In the genomic region with DNA sequence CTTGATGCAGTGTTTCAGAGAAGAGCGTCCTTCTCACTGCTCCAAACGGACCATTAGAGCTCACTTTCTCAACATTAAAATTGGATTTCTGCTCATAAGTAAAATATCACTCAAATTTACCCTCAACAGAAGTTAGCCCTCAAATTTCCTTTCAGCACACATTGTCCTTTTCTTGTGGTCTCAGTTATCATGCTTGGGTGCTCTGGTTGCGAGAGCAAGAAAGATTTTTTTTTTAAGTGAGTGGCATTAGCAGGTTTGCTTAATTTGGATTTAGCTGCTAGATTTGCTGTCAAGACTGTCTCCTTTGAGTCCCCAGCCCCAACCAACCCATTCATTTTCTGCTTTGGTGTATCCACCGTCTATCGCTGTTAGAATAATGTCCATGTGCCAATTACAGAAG, we compare ENCODE assay signal across 32 cellular contexts. TPM values are rescaled to one million over a fixed set of nuclear protein-coding genes. Genes with fewer than 3 reads are reported as not detected.
"Had no signal": no experiment of that assay in that cellular context is flagged by ENCODE, and none has a peak within 500 bp of the region (broad histone marks: within the 10 kb centered on the region; RNA-seq: fewer than 3 reads in every experiment).

No MANE protein-coding gene starts in this region.

- H2AFZ ChIP-seq: parathyroid adenoma had no signal

- H3K4me2 ChIP-seq: smooth muscle cell had no signal

- H3K79me2 ChIP-seq: parathyroid adenoma had no signal

- DNase-seq: activated CD4-positive, alpha-beta memory T cell treated with anti-CD3 and anti-CD28 coated beads for 36 hours; activated CD4-positive, alpha-beta T cell treated with anti-CD3 and anti-CD28 coated beads, Interleukin-2, amount 10 ng/mL, durations not matched to agents 24 days and 14 days; activated CD4-positive, CD25-positive, alpha-beta regulatory T cell treated with anti-CD3 and anti-CD28 coated beads, Interleukin-2, amount 50 U/mL, for 72 hours; activated CD8-positive, alpha-beta memory T cell treated with anti-CD3 and anti-CD28 coated beads, Interleukin-2, amount 50 U/mL, for 48 hours; activated gamma-delta T cell treated with Interleukin-2 at 50 U/mL for 16 hours; activated naive CD4-positive, alpha-beta T cell treated with anti-CD3 and anti-CD28 coated beads, Interleukin-2, amount 50 U/mL, for 16 hours; activated naive CD8-positive, alpha-beta T cell treated with anti-CD3 and anti-CD28 coated beads, Interleukin-2, amount 50 U/mL, for 24 hours; activated T-cell treated with anti-CD3 and anti-CD28 coated beads, Interleukin-2, amount 50 U/mL, for 4 hours; amygdala; caudate nucleus; cortex of kidney; foreskin fibroblast; hippocampal formation; left cardiac atrium; left ventricle myocardium superior; occipital lobe; psoas muscle; stimulated activated CD4-positive, alpha-beta T cell treated with anti-CD3 and anti-CD28 coated beads, Interleukin-1b, Interleukin-23, amount 100 ng/mL, for 48 hours; stimulated activated CD4-positive, alpha-beta T cell treated with anti-CD3 and anti-CD28 coated beads, Interleukin-4, amount 100 ng/mL, for 4 hours; stimulated activated CD8-positive, alpha-beta memory T cell treated with anti-CD3 and anti-CD28 coated beads, Interleukin-4, amount 100 ng/mL, for 48 hours; stimulated activated naive CD4-positive, alpha-beta T cell treated with Interleukin-2 at 50 U/mL for 16 hours; T1000; WERI-Rb-1 had no signal

- H3K27ac Mint-ChIP-seq: activated CD4-positive, alpha-beta memory T cell treated with anti-CD3 and anti-CD28 coated beads for 36 hours; activated CD4-positive, alpha-beta T cell treated with anti-CD3 and anti-CD28 coated beads, Interleukin-2, amount 10 ng/mL, durations not matched to agents 24 days and 14 days; activated naive CD8-positive, alpha-beta T cell treated with anti-CD3 and anti-CD28 coated beads, Interleukin-2, amount 50 U/mL, for 24 hours; activated T-helper 17 cell treated with anti-CD3 and anti-CD28 coated beads, Interleukin-2, amount 50 U/mL, for 72 hours; T-helper 1 cell treated with Interleukin-12 subunit alpha and Interleukin-12 subunit beta and Interleukin-4 antibody, amounts not matched to agents 30 μg/mL and 1 μg/mL, for 36 hours had no signal

- H3K4me3 Mint-ChIP-seq: activated CD4-positive, alpha-beta memory T cell treated with anti-CD3 and anti-CD28 coated beads for 36 hours; activated CD4-positive, alpha-beta T cell treated with anti-CD3 and anti-CD28 coated beads, Interleukin-2, amount 10 ng/mL, durations not matched to agents 24 days and 14 days; activated naive CD8-positive, alpha-beta T cell treated with anti-CD3 and anti-CD28 coated beads, Interleukin-2, amount 50 U/mL, for 24 hours; activated T-cell treated with anti-CD3 and anti-CD28 coated beads, Interleukin-2, amount 50 U/mL, for 4 hours; activated T-helper 17 cell treated with anti-CD3 and anti-CD28 coated beads, Interleukin-2, amount 50 U/mL, for 72 hours; T-helper 1 cell treated with Interleukin-12 subunit alpha and Interleukin-12 subunit beta and Interleukin-4 antibody, amounts not matched to agents 30 μg/mL and 1 μg/mL, for 36 hours had no signal

- H3K27ac ChIP-seq: parathyroid adenoma, psoas muscle, right atrium auricular region, tibial nerve, WERI-Rb-1 had no signal

- H3K36me3 Mint-ChIP-seq: activated CD4-positive, alpha-beta memory T cell treated with anti-CD3 and anti-CD28 coated beads for 36 hours had no signal

- H3K36me3 ChIP-seq: right atrium auricular region, WERI-Rb-1 had no signal

- H3K9me3 ChIP-seq: psoas muscle, right atrium auricular region, tibial nerve had no signal

- ATAC-seq: activated naive CD8-positive, alpha-beta T cell treated with anti-CD3 and anti-CD28 coated beads, Interleukin-2, amount 50 U/mL, for 24 hours; activated T-cell treated with anti-CD3 and anti-CD28 coated beads, Interleukin-2, amount 50 U/mL, for 4 hours; activated T-helper 17 cell treated with anti-CD3 and anti-CD28 coated beads, Interleukin-2, amount 50 U/mL, for 72 hours; left cardiac atrium; left ventricle myocardium superior; psoas muscle had no signal

- H3K27me3 ChIP-seq: right atrium auricular region had no signal

- H3K9me3 Mint-ChIP-seq: activated CD4-positive, alpha-beta memory T cell treated with anti-CD3 and anti-CD28 coated beads for 36 hours; activated CD4-positive, alpha-beta T cell treated with anti-CD3 and anti-CD28 coated beads, Interleukin-2, amount 10 ng/mL, durations not matched to agents 24 days and 14 days; activated naive CD8-positive, alpha-beta T cell treated with anti-CD3 and anti-CD28 coated beads, Interleukin-2, amount 50 U/mL, for 24 hours; activated T-cell treated with anti-CD3 and anti-CD28 coated beads, Interleukin-2, amount 50 U/mL, for 4 hours; activated T-helper 17 cell treated with anti-CD3 and anti-CD28 coated beads, Interleukin-2, amount 50 U/mL, for 72 hours; neural crest cell; T-helper 1 cell treated with Interleukin-12 subunit alpha and Interleukin-12 subunit beta and Interleukin-4 antibody, amounts not matched to agents 30 μg/mL and 1 μg/mL, for 36 hours had no signal

- H3K9ac ChIP-seq: parathyroid adenoma had no signal

- H3K4me3 ChIP-seq: psoas muscle, right atrium auricular region, smooth muscle cell, tibial nerve had no signal

RNA-seq across cellular contexts. Expression of gene CH25H, which starts 2.6 kb away (rescaled TPM):
- total RNA-seq: activated CD4-positive, alpha-beta T cell treated with anti-CD3 and anti-CD28 coated beads, Interleukin-2, amount 10 ng/mL, durations not matched to agents 24 days and 14 days; activated T-helper 17 cell treated with anti-CD3 and anti-CD28 coated beads, Interleukin-2, amount 50 U/mL, for 72 hours; chondrocyte; endothelial cell of umbilical vein; neural crest cell; smooth muscle cell had no signal
